8 cellular contexts compared by ENCODE assay signal in the genomic region with DNA sequence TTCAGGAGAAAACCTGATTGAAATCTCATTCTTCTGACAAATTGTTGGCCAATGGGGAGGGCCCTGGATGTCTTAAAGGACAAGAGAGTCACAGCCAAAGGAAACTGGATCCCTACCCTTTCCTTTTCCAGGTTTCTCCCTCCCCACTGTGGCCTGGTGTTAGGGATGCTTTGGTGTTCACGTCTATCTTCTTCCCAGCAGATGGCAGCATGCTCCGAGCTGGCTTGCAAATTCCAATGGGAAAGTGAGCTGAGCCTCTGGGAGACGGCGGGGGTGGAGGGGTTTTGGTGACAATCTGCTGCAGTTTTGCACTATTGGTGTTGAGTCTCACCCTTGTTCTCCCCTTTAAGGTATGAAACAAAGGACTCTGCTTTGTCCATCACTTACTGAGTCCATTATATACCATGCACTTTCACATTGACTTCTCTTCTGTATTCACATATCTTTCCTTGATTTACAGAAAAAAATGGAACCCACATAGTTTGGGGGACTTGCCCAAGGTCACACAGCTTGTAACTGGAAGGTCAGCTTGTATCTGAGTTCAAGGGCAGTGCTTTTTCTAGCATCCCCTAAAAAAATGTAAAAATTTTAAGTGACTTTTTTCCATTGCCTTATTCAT. TPM values are rescaled to one million over a fixed set of nuclear protein-coding genes. Genes with fewer than 3 reads are reported as not detected.
DNase-seq lines count a peak whose midpoint lies in the region; ATAC-seq, FAIRE-seq and TF ChIP-seq lines count a peak whose summit lies in the region.

No MANE protein-coding gene starts in this region.

- H3K27ac ChIP-seq in brain microvascular endothelial cell, result no peak overlapping the region

- DNase-seq in NCI-H2227 (lab: John Stamatoyannopoulos, UW; ENCODE audit: unreplicated experiment) (peak; percentile 71), brain microvascular endothelial cell (peak; percentile 40), kidney epithelial cell (ENCODE audit: low read depth) (no peak), urothelium cell line (ENCODE audit: low spot score) (peak; percentile 92), AML-193 (lab: John Stamatoyannopoulos, UW) (no peak)
- DNase-seq in stimulated activated CD4-positive, alpha-beta T cell treated with anti-CD3 and anti-CD28 coated beads, Interleukin-2, amount 100 ng/mL, for 48 hours, result no peak

- no peak for ATAC-seq in HG02981 (IDR thresholded peaks at IDR 0.05; ENCODE audit: unreplicated experiment)

- H3K36me3 ChIP-seq in brain microvascular endothelial cell (replicated peaks), result no peaks in the 10 kb centered on the region
- H3K36me3 ChIP-seq in kidney epithelial cell (ENCODE audit: control insufficient read depth, insufficient read depth, low read length), result no peaks in the 10 kb centered on the region

- H3K27me3 ChIP-seq in brain microvascular endothelial cell (replicated peaks) (no peaks in the 10 kb centered on the region), kidney epithelial cell (ENCODE audit: control insufficient read depth, insufficient read depth, low read length) (peaks cover 6% of the 10 kb centered on the region)

- peak; percentile 36; the same call in 1 of the 2 replicates for TF ChIP-seq CTCF in GM12874 (IDR thresholded peaks at IDR 0.05; ENCODE audit: insufficient read depth, low read depth, low read length)
- peak; percentile 84 for TF ChIP-seq CTCF in brain microvascular endothelial cell (IDR thresholded peaks at IDR 0.05; ENCODE audit: low read depth, low read length, missing control alignments)
- peak; percentile 74 for TF ChIP-seq CTCF in kidney epithelial cell (IDR thresholded peaks at IDR 0.05; ENCODE audit: insufficient read depth, low read length, poor library complexity, severe bottlenecking)

- peak; percentile 99 for FAIRE-seq in urothelium cell line (lab: Jason Lieb, UNC)

- in situ Hi-C loops in brain microvascular endothelial cell (cut with HindIII; ENCODE audit: low pct_ligation_motif_present, low sequenced_read_pairs), result no loop called here

- H3K4me3 ChIP-seq in brain microvascular endothelial cell (ENCODE audit: low read depth, low read length), result no peak overlapping the region
- no peak overlapping the region for H3K4me3 ChIP-seq in kidney epithelial cell (ENCODE audit: low read depth, low read length)

RNA-seq across cellular contexts. Expression of a gene that starts 39.3 kb away (rescaled TPM):
- total RNA-seq in kidney epithelial cell, result under 0.01 and 0.13 TPM in 2 replicates

RNA-seq across cellular contexts. Expression of a gene that starts 50.8 kb away (rescaled TPM):
- 0.41 and 0.84 TPM in 2 replicates for total RNA-seq in kidney epithelial cell

Comparison
In these comparisons a context has a peak if more than half of its experiments do, and no peak if none do; other contexts are left out.
1. DNase-seq: peak in NCI-H2227 (single experiment), brain microvascular endothelial cell (single experiment) and urothelium cell line (single experiment); none in kidney epithelial cell (single experiment), stimulated activated CD4-positive, alpha-beta T cell treated with anti-CD3 and anti-CD28 coated beads, Interleukin-2, amount 100 ng/mL, for 48 hours (0 of 2) and AML-193 (0 of 2).
2. Peak in every context shown above with its lines, with median percentiles within 50 percentile points of each other: CTCF ChIP-seq.